22 cellular contexts compared by ENCODE assay signal in genomic region chr7:67267914-67268313, GRCh38.
A peak's percentile ranks its signal among the peaks of the same experiment; 100 is the strongest.
DNase-seq lines count a peak whose midpoint lies in the region; ATAC-seq lines count a peak whose summit lies in the region.
"Had no signal": no experiment of that assay in that cellular context is flagged by ENCODE, and none has a peak within 500 bp of the region (broad histone marks: within the 10 kb centered on the region; RNA-seq: fewer than 3 reads in every experiment).

No MANE protein-coding gene starts in this region.

- DNase-seq in NCI-H1417 (lab: John Stamatoyannopoulos, UW) = peak in 2 of 3 experiments; percentile 39 to 59
- no peak for DNase-seq in NCI-H1417 treated with DMSO at 0.1 percent for 48 hours (lab: John Stamatoyannopoulos, UW)
- DNase-seq in NCI-H345 (lab: John Stamatoyannopoulos, UW) = peak; percentile 76
- DNase-seq in renal cortical epithelial cell (ENCODE audit: low read depth) = peak; percentile 52
- no peak for DNase-seq in stimulated activated naive B cell treated with anti-CD40 and anti-IgM and Interleukin-4, amounts not matched to agents 10 μg/mL and 1 μg/mL and 100 μg/mL, for 72 hours
- DNase-seq: 8988T; activated CD8-positive, alpha-beta memory T cell treated with anti-CD3 and anti-CD28 coated beads for 24 hours; cerebellar nuclear complex; DND-41; Kasumi-1; left ventricle myocardium inferior; NCI-H187; pancreas; spleen; T-cell; trophoblast cell; WERI-Rb-1 had no signal

- H3K27me3 Mint-ChIP-seq in stimulated activated naive B cell treated with anti-CD40 and anti-IgM and Interleukin-4, amounts not matched to agents 10 μg/mL and 1 μg/mL and 100 μg/mL, for 72 hours = no peaks in the 10 kb centered on the region
- H3K27me3 Mint-ChIP-seq: activated T-helper 17 cell treated with anti-CD3 and anti-CD28 coated beads, Interleukin-2, amount 50 U/mL, for 72 hours; T-cell had no signal

- ATAC-seq in esophagus mucosa (peak; percentile 65), GM19023 (IDR thresholded peaks at IDR 0.05; ENCODE audit: unreplicated experiment) (no peak), HG03457 (IDR thresholded peaks at IDR 0.05; ENCODE audit: unreplicated experiment) (no peak)
- no peak for ATAC-seq in stimulated activated naive B cell treated with anti-CD40 and anti-IgM and Interleukin-4, amounts not matched to agents 10 μg/mL and 1 μg/mL and 100 μg/mL, for 72 hours (replicated peaks)
- ATAC-seq: activated T-helper 17 cell treated with anti-CD3 and anti-CD28 coated beads, Interleukin-2, amount 50 U/mL, for 72 hours; pancreas; stimulated activated effector memory CD8-positive, alpha-beta T cell treated with anti-CD3 and anti-CD28 coated beads, Interleukin-12 subunit alpha, Interleukin-12 subunit beta, amount 100 ng/mL, for 72 hours; T-cell had no signal

- H3K36me3 Mint-ChIP-seq in stimulated activated naive B cell treated with anti-CD40 and anti-IgM and Interleukin-4, amounts not matched to agents 10 μg/mL and 1 μg/mL and 100 μg/mL, for 72 hours = peaks cover 13 to 18% of the 10 kb centered on the region in 2 donors
- H3K36me3 Mint-ChIP-seq: stimulated activated effector memory CD8-positive, alpha-beta T cell treated with anti-CD3 and anti-CD28 coated beads, Interleukin-12 subunit alpha, Interleukin-12 subunit beta, amount 100 ng/mL, for 72 hours had no signal

- no peak overlapping the region for H3K4me3 Mint-ChIP-seq in stimulated activated naive B cell treated with anti-CD40 and anti-IgM and Interleukin-4, amounts not matched to agents 10 μg/mL and 1 μg/mL and 100 μg/mL, for 72 hours
- H3K4me3 Mint-ChIP-seq: activated T-helper 17 cell treated with anti-CD3 and anti-CD28 coated beads, Interleukin-2, amount 50 U/mL, for 72 hours; stimulated activated effector memory CD8-positive, alpha-beta T cell treated with anti-CD3 and anti-CD28 coated beads, Interleukin-12 subunit alpha, Interleukin-12 subunit beta, amount 100 ng/mL, for 72 hours; T-cell had no signal

- H3K9me3 Mint-ChIP-seq in stimulated activated naive B cell treated with anti-CD40 and anti-IgM and Interleukin-4, amounts not matched to agents 10 μg/mL and 1 μg/mL and 100 μg/mL, for 72 hours = peaks cover 1 to 3% of the 10 kb centered on the region in 2 donors
- H3K9me3 Mint-ChIP-seq: activated T-helper 17 cell treated with anti-CD3 and anti-CD28 coated beads, Interleukin-2, amount 50 U/mL, for 72 hours; stimulated activated effector memory CD8-positive, alpha-beta T cell treated with anti-CD3 and anti-CD28 coated beads, Interleukin-12 subunit alpha, Interleukin-12 subunit beta, amount 100 ng/mL, for 72 hours; T-cell had no signal

- no peak overlapping the region for H3K27ac Mint-ChIP-seq in stimulated activated naive B cell treated with anti-CD40 and anti-IgM and Interleukin-4, amounts not matched to agents 10 μg/mL and 1 μg/mL and 100 μg/mL, for 72 hours
- H3K27ac Mint-ChIP-seq: activated T-helper 17 cell treated with anti-CD3 and anti-CD28 coated beads, Interleukin-2, amount 50 U/mL, for 72 hours; stimulated activated effector memory CD8-positive, alpha-beta T cell treated with anti-CD3 and anti-CD28 coated beads, Interleukin-12 subunit alpha, Interleukin-12 subunit beta, amount 100 ng/mL, for 72 hours; T-cell had no signal

- no peaks in the 10 kb centered on the region for H3K4me1 Mint-ChIP-seq in stimulated activated naive B cell treated with anti-CD40 and anti-IgM and Interleukin-4, amounts not matched to agents 10 μg/mL and 1 μg/mL and 100 μg/mL, for 72 hours
- H3K4me1 Mint-ChIP-seq: activated T-helper 17 cell treated with anti-CD3 and anti-CD28 coated beads, Interleukin-2, amount 50 U/mL, for 72 hours; stimulated activated effector memory CD8-positive, alpha-beta T cell treated with anti-CD3 and anti-CD28 coated beads, Interleukin-12 subunit alpha, Interleukin-12 subunit beta, amount 100 ng/mL, for 72 hours; T-cell had no signal

Comparison
In these comparisons a context has a peak if more than half of its experiments do, and no peak if none do; other contexts are left out.
1. DNase-seq: peak in NCI-H1417 (2 of 3), NCI-H345 (single experiment) and renal cortical epithelial cell (single experiment); none in NCI-H1417 treated with DMSO at 0.1 percent for 48 hours (single experiment) and stimulated activated naive B cell treated with anti-CD40 and anti-IgM and Interleukin-4, amounts not matched to agents 10 μg/mL and 1 μg/mL and 100 μg/mL, for 72 hours (single experiment).